9 cellular contexts compared by ENCODE assay signal in the genomic region with DNA sequence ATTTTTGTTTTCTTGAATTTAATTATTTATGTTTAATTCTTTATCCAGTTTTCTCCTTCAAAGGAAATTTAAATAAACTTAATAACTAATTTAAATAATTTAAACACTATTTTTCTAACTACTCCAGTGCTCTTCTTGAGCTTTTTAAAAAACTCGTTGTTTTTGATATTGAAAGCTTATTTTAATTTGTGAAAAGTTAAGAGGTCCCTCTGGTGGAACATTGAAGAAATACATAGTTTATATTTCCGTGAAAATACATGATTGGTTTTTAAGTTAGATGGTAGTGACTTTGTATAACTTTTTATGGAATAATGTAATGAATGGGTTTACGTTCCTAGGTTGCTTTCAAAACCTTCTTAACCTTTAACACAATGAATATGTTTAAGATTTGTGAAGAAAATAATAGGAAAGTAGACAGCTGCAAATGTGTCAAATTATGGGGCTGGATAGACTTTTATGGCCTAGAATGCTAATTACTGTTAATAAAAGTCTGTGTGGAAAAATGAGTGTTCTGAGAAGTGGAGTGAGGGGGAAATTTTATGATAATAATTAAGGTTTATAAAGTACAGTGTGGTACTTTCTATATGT. TPM values are rescaled to one million over a fixed set of nuclear protein-coding genes. Genes with fewer than 3 reads are reported as not detected.
A peak's percentile ranks its signal among the peaks of the same experiment; 100 is the strongest.
DNase-seq lines count a peak whose midpoint lies in the region; ATAC-seq and TF ChIP-seq lines count a peak whose summit lies in the region.
"Had no signal": no experiment of that assay in that cellular context is flagged by ENCODE, and none has a peak within 500 bp of the region (broad histone marks: within the 10 kb centered on the region; RNA-seq: fewer than 3 reads in every experiment).

No MANE protein-coding gene starts in this region.

- H4K8ac ChIP-seq in mesendoderm (ENCODE audit: low read depth, low read length), result no peak overlapping the region

- no peak overlapping the region for H2BK5ac ChIP-seq in mesendoderm (ENCODE audit: low read length)

- in situ Hi-C loops in astrocyte of the spinal cord (cut with HindIII; ENCODE audit: low sequenced_read_pairs), result no loop called here

- H3K79me2 ChIP-seq in mesendoderm (ENCODE audit: control insufficient read depth, insufficient read depth, low read length), result no peaks in the 10 kb centered on the region

- TF ChIP-seq RAD21 in Ishikawa (IDR thresholded peaks at IDR 0.05; ENCODE audit: low read depth), result peak; percentile 43

- H4K5ac ChIP-seq in mesendoderm (ENCODE audit: low read length), result no peak overlapping the region

- H3K79me1 ChIP-seq in mesendoderm (ENCODE audit: low read length), result no peaks in the 10 kb centered on the region

- no peak overlapping the region for H2BK15ac ChIP-seq in mesendoderm (replicated peaks; ENCODE audit: low read depth)

- no peak for TF ChIP-seq EP300 in Ishikawa (IDR thresholded peaks at IDR 0.05; ENCODE audit: borderline replicate concordance)

- H2AK5ac ChIP-seq in mesendoderm (ENCODE audit: low read length), result no peak overlapping the region

- no peak overlapping the region for H3K23ac ChIP-seq in mesendoderm (ENCODE audit: low read length)

- H3K4ac ChIP-seq in mesendoderm (ENCODE audit: low read depth, low read length), result no peak overlapping the region

- no peak overlapping the region for H3K4me3 ChIP-seq in astrocyte of the spinal cord (ENCODE audit: low read depth, low read length)
- H3K4me3 ChIP-seq in mesendoderm (ENCODE audit: low read length), result no peak overlapping the region

- no peaks in the 10 kb centered on the region for H3K36me3 ChIP-seq in mesendoderm (ENCODE audit: control insufficient read depth, insufficient read depth, low read length)

- DNase-seq in DMS53 treated with DMSO at 0.1 percent for 48 hours (lab: John Stamatoyannopoulos, UW; ENCODE audit: unreplicated experiment), result peak; percentile 14
- peak; percentile 61 for DNase-seq in astrocyte of the spinal cord (ENCODE audit: low read depth, low spot score)
- DNase-seq in mesendoderm, result peak; percentile 13
- DNase-seq in inferior parietal cortex (ENCODE audit: extremely low spot score), result no peak
- DNase-seq in effector CD8-positive, alpha-beta T cell (lab: John Stamatoyannopoulos, UW), result no peak

- no peak for ATAC-seq in GM21526 (IDR thresholded peaks at IDR 0.05; ENCODE audit: low FRiP score, unreplicated experiment)
- ATAC-seq in HG03097 (IDR thresholded peaks at IDR 0.05; ENCODE audit: low FRiP score, unreplicated experiment), result no peak

- H3K4me1 ChIP-seq in mesendoderm (ENCODE audit: control insufficient read depth, low read depth, low read length), result no peaks in the 10 kb centered on the region

- H3K27ac ChIP-seq in mesendoderm (ENCODE audit: low read depth, low read length), result no peak overlapping the region

- no peak overlapping the region for H2BK120ac ChIP-seq in mesendoderm (ENCODE audit: low read depth, low read length)

- no peak overlapping the region for H3K56ac ChIP-seq in mesendoderm (ENCODE audit: low read length)

- WGBS in mesendoderm (ENCODE audit: extremely low coverage, insufficient coverage, low lambda C conversion rate), result 100% methylated on average over 2 of the region's 3 CpGs

- no peak overlapping the region for H3K18ac ChIP-seq in mesendoderm (ENCODE audit: low read length)

- no peak overlapping the region for H3K9ac ChIP-seq in mesendoderm (ENCODE audit: low read length)

- no peak overlapping the region for H3K4me2 ChIP-seq in mesendoderm (ENCODE audit: low read length)

- TF ChIP-seq CTCF in astrocyte of the spinal cord (IDR thresholded peaks at IDR 0.05; ENCODE audit: low read depth, low read length), result peak; percentile 40

- no peaks in the 10 kb centered on the region for H3K27me3 ChIP-seq in mesendoderm (ENCODE audit: insufficient read depth, low read length, poor library complexity)

TF ChIP-seq in Ishikawa, 13 proteins besides CTCF, POLR2A, EP300 and RAD21:
- TF ChIP-seq, protein P1, sequence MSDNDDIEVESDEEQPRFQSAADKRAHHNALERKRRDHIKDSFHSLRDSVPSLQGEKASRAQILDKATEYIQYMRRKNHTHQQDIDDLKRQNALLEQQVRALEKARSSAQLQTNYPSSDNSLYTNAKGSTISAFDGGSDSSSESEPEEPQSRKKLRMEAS (IDR thresholded peaks at IDR 0.05), result no peak
- TF ChIP-seq USF1 (IDR thresholded peaks at IDR 0.05) (no peak), ZBTB7A (IDR thresholded peaks at IDR 0.05; ENCODE audit: low read depth) (no peak), REST (IDR thresholded peaks at IDR 0.05; ENCODE audit: low read depth) (no peak), CREB1 (IDR thresholded peaks at IDR 0.05; ENCODE audit: low read depth) (no peak), YY1 (IDR thresholded peaks at IDR 0.05; ENCODE audit: low read depth) (no peak)
TF ChIP-seq in Ishikawa: peak in this region for 0.

RNA-seq across cellular contexts. Expression of gene MSRB3, which starts 45.9 kb away (rescaled TPM):
- 0.66 TPM for polyA plus RNA-seq in mesendoderm (2013, experiment 1 of 2)
- 0.71 TPM for polyA plus RNA-seq in mesendoderm (2013, experiment 2 of 2)
- polyA plus RNA-seq: IgD-negative memory B cell had no signal

Comparison
In these comparisons a context has a peak if more than half of its experiments do, and no peak if none do; other contexts are left out.
1. DNase-seq: peak in DMS53 treated with DMSO at 0.1 percent for 48 hours (single experiment), astrocyte of the spinal cord (single experiment) and mesendoderm (single experiment); none in inferior parietal cortex (single experiment) and effector CD8-positive, alpha-beta T cell (single experiment).